ENCODE assay signal across 9 cellular contexts in genomic region chr22:20438066-20438677, GRCh38. TPM values are rescaled to one million over a fixed set of nuclear protein-coding genes. Genes with fewer than 3 reads are reported as not detected.
DNase-seq lines count a peak whose midpoint lies in the region; TF ChIP-seq lines count a peak whose summit lies in the region.
"Had no signal": no experiment of that assay in that cellular context is flagged by ENCODE, and none has a peak within 500 bp of the region (broad histone marks: within the 10 kb centered on the region; RNA-seq: fewer than 3 reads in every experiment).

No MANE protein-coding gene starts in this region.

- peak overlapping the region; percentile 73 to 91 (median 82) for H3K27ac ChIP-seq in sigmoid colon

- TF ChIP-seq CTCF in brain (conservative IDR thresholded peaks at IDR 0.05) (no peak), sigmoid colon (IDR thresholded peaks at IDR 0.05) (no peak)

- H3K4me3 Mint-ChIP-seq in brain, result peak overlapping the region; percentile 69 to 85 (median 81)

- H3K4me1 ChIP-seq in ES-I3 (ENCODE audit: insufficient read depth, low read length) (peaks cover 11% of the 10 kb centered on the region; the same call in 1 of the 2 replicates), sigmoid colon (peaks cover 0 to 41% (median 35%) of the 10 kb centered on the region in 4 donors)

- H3K9me3 ChIP-seq in ES-I3 (ENCODE audit: control insufficient read depth, insufficient read depth, low read length), result no peaks in the 10 kb centered on the region
- no peaks in the 10 kb centered on the region for H3K9me3 ChIP-seq in sigmoid colon

- DNase-seq in iPS-NIHi11 (ENCODE audit: low spot score), result peak; percentile 62
- DNase-seq in sigmoid colon, result peak; percentile 80
- DNase-seq in NCI-H748 (lab: John Stamatoyannopoulos, UW; ENCODE audit: unreplicated experiment), result no peak
- no peak for DNase-seq in NCI-H2029 (lab: John Stamatoyannopoulos, UW)
- DNase-seq in activated CD4-positive, alpha-beta T cell treated with anti-CD3 and anti-CD28 coated beads for 1 hour, result no peak
- no peak for DNase-seq in NCI-H2107 (lab: John Stamatoyannopoulos, UW)

- TF ChIP-seq EP300 in sigmoid colon (IDR thresholded peaks at IDR 0.05), result no peak

- WGBS in sigmoid colon, 2 donors, result 12 to 21% methylated on average over 41 of the region's 41 CpGs

- H3K36me3 ChIP-seq in ES-I3 (ENCODE audit: insufficient read depth, low read length), result no peaks in the 10 kb centered on the region
- H3K36me3 ChIP-seq in sigmoid colon, result peaks cover 0 to 16% (median 6%) of the 10 kb centered on the region in 4 donors

- peaks cover 32% of the 10 kb centered on the region for H3K27me3 Mint-ChIP-seq in brain

- peaks cover 0 to 21% (median 0%) of the 10 kb centered on the region in 3 donors for H3K27me3 ChIP-seq in sigmoid colon

- intact Hi-C loops in sigmoid colon (cut with DNase I), result loop anchor here (5.0 kb wide), 1 partner anchor 59 kb away; the partner anchor contains the start of gene KLHL22

- peak overlapping the region; percentile 77; the same call in 1 of the 2 replicates for H3K9ac ChIP-seq in ES-I3 (ENCODE audit: low read depth, low read length)

- H3K9me3 Mint-ChIP-seq in brain, result peaks cover 0 to 7% (median 2%) of the 10 kb centered on the region in 5 experiments
- H3K9me3 Mint-ChIP-seq: IgD-negative memory B cell had no signal

- peaks cover 7% of the 10 kb centered on the region for H3K36me3 Mint-ChIP-seq in brain

- peak overlapping the region; percentile 55 to 61 (median 58) for H3K4me3 ChIP-seq in sigmoid colon

- no peak for TF ChIP-seq POLR2A in sigmoid colon (IDR thresholded peaks at IDR 0.05)

- peaks cover 36% of the 10 kb centered on the region for H3K4me1 Mint-ChIP-seq in brain

- peak overlapping the region in 4 of 5 experiments; percentile 30 to 89 (median 86) for H3K27ac Mint-ChIP-seq in brain
- H3K27ac Mint-ChIP-seq: IgD-negative memory B cell had no signal

RNA-seq across cellular contexts. Expression of gene SCARF2, which starts 0.5 kb away (rescaled TPM):
- polyA plus RNA-seq in brain (ENCODE audit: insufficient read depth, low read depth, low replicate concordance) (1.9 TPM), sigmoid colon (1 to 10 TPM in 1 of 3 donors, under 1 TPM in 2; under 0.01 to 1.9 (median 0.46) TPM)
- 10 to 100 TPM in 3 of 4 donors, 1 to 10 TPM in 1; 6.4 to 12.8 (median 10.4) TPM for total RNA-seq in sigmoid colon

RNA-seq across cellular contexts. Expression of gene ZNF74, which starts 44.2 kb away (rescaled TPM):
- 19.6 TPM for polyA plus RNA-seq in brain (ENCODE audit: insufficient read depth, low read depth, low replicate concordance)
- 10 to 100 TPM; 11.4 to 18.8 (median 15.2) TPM for total RNA-seq in sigmoid colon
- 1 to 10 TPM; 1.4 to 4.8 (median 2.4) TPM for polyA plus RNA-seq in sigmoid colon

RNA-seq across cellular contexts. Expression of gene KLHL22, which starts 57.4 kb away (rescaled TPM):
- 37.0 TPM for polyA plus RNA-seq in brain (ENCODE audit: insufficient read depth, low read depth, low replicate concordance)
- total RNA-seq in sigmoid colon, result 10 to 100 TPM; 26.4 to 39.6 (median 32.7) TPM
- 10 to 100 TPM in 1 of 3 donors, 1 to 10 TPM in 2; 5.4 to 14.0 (median 6.0) TPM for polyA plus RNA-seq in sigmoid colon

Comparison
In these comparisons a context has a peak if more than half of its experiments do, and no peak if none do; other contexts are left out.
1. DNase-seq: peak in iPS-NIHi11 (single experiment) and sigmoid colon (single experiment); none in NCI-H748 (single experiment), NCI-H2029 (single experiment), activated CD4-positive, alpha-beta T cell treated with anti-CD3 and anti-CD28 coated beads for 1 hour (single experiment) and NCI-H2107 (single experiment).